ENCODE assay signal across 21 cellular contexts in genomic region chr17:43861960-43862359, GRCh38. TPM values are rescaled to one million over a fixed set of nuclear protein-coding genes. Genes with fewer than 3 reads are reported as not detected.
DNase-seq lines count a peak whose midpoint lies in the region; ATAC-seq, FAIRE-seq and TF ChIP-seq lines count a peak whose summit lies in the region.
"Had no signal": no experiment of that assay in that cellular context is flagged by ENCODE, and none has a peak within 500 bp of the region (broad histone marks: within the 10 kb centered on the region; RNA-seq: fewer than 3 reads in every experiment).

No MANE protein-coding gene starts in this region.

- H3K4me1 ChIP-seq in HepG2 (ENCODE audit: insufficient read depth, low read length) (no peaks in the 10 kb centered on the region), spleen (peaks cover 3 to 50% (median 19%) of the 10 kb centered on the region in 6 donors)

- CTCF ChIA-PET in HepG2 (lab: Yijun Ruan, JAX; ENCODE audit: low intra/inter-chr PET ratio, low total read pairs) = no interaction called here

- H3K27ac ChIP-seq in HepG2 (ENCODE audit: extremely low read length, insufficient read depth, low read length) (no peak overlapping the region), spleen (no peak overlapping the region)
- H3K27ac ChIP-seq: A549; BLaER1 treated with 17β-estradiol and CSF1 and Interleukin-3, amounts not matched to agents 10 nM and 100 nM had no signal

- peak; percentile 20 for ATAC-seq in stimulated activated naive CD8-positive, alpha-beta T cell treated with anti-CD3 and anti-CD28 coated beads, Interleukin-15, Interleukin-2, amounts not matched to agents 100 U/mL and 50 U/mL, for 24 hours
- no peak for ATAC-seq in stimulated activated naive CD8-positive, alpha-beta T cell treated with anti-CD3 and anti-CD28 coated beads, Interleukin-15, amount 100 ng/mL, for 72 hours
- ATAC-seq in HepG2 (peak; percentile 23; the same call in 2 of the 3 replicates), GM19351 (IDR thresholded peaks at IDR 0.05; ENCODE audit: unreplicated experiment) (no peak), HG02610 (IDR thresholded peaks at IDR 0.05; ENCODE audit: unreplicated experiment) (no peak), HG03432 (IDR thresholded peaks at IDR 0.05; ENCODE audit: unreplicated experiment) (no peak)
- ATAC-seq: A549; CD8-positive, alpha-beta T cell; GM12878; GM23338 had no signal

- no peak overlapping the region for H3K4me2 ChIP-seq in HepG2 (ENCODE audit: low read depth, low read length)
- H3K4me2 ChIP-seq: A549, GM23338 had no signal

- no TSS peak for BruUV-seq in HepG2 (replicated peaks; lab: Mats Ljungman, UMichigan)

- no peaks in the 10 kb centered on the region for H3K79me2 ChIP-seq in HepG2 (ENCODE audit: insufficient read depth, low read length)

- FAIRE-seq in HepG2 (lab: Jason Lieb, UNC) = no peak
- FAIRE-seq: A549, GM12878 had no signal

- 36% methylated on average over 7 of the region's 9 CpGs for WGBS in HepG2 (ENCODE audit: low lambda C conversion rate)
- WGBS in spleen, 5 donors = 69 to 95% (median 77%) methylated on average over 3 to 9 of the region's 9 CpGs

- POLR2A ChIA-PET in HepG2 (lab: Yijun Ruan, JAX) = no interaction called here

- no peak overlapping the region for H3K4me3 Mint-ChIP-seq in stimulated activated naive CD8-positive, alpha-beta T cell treated with anti-CD3 and anti-CD28 coated beads, Interleukin-15, amount 100 ng/mL, for 72 hours
- H3K4me3 Mint-ChIP-seq: CD8-positive, alpha-beta T cell; GM23338 had no signal

- H3K4me3 ChIP-seq in HepG2 (replicated peaks in 1 of 3; ENCODE audit: insufficient read depth in 1 of 3, low read depth in 2 of 3, low read length in 3 of 3) (no peak overlapping the region), spleen (no peak overlapping the region)
- H3K4me3 ChIP-seq: A549; BLaER1 treated with 17β-estradiol and CSF1 and Interleukin-3, amounts not matched to agents 10 nM and 100 nM; GM12878; GM23338 had no signal

- H3K9me3 ChIP-seq in HepG2 (ENCODE audit: low read length) (no peaks in the 10 kb centered on the region), spleen (peaks cover 0 to 3% (median 0%) of the 10 kb centered on the region in 8 donors)
- H3K9me3 ChIP-seq: A549 had no signal

- TF ChIP-seq CTCF in HepG2 (CRISPR knock-in tag; IDR thresholded peaks at IDR 0.05) (no peak), spleen (IDR thresholded peaks at IDR 0.05 in 8 of 11, conservative IDR thresholded peaks at IDR 0.05 in 3 of 11) (no peak)

- no peak overlapping the region for H2AFZ ChIP-seq in HepG2 (ENCODE audit: low read length)
- H2AFZ ChIP-seq: GM23338 had no signal

- H3K27me3 ChIP-seq in HepG2 (ENCODE audit: control insufficient read depth in 1 of 2, insufficient read depth in 2 of 2, low read length in 2 of 2) (peaks cover 15 to 78% of the 10 kb centered on the region in 2 experiments), spleen (replicated peaks in 1 of 7) (peaks cover 0 to 31% (median 0%) of the 10 kb centered on the region in 7 donors)
- H3K27me3 ChIP-seq: BLaER1 treated with 17β-estradiol and CSF1 and Interleukin-3, amounts not matched to agents 10 nM and 100 nM had no signal

- no peak for DNase-seq in stimulated activated naive CD8-positive, alpha-beta T cell treated with anti-CD3 and anti-CD28 coated beads, Interleukin-15, Interleukin-2, amounts not matched to agents 100 U/mL and 50 U/mL, for 24 hours
- no peak for DNase-seq in stimulated activated naive CD8-positive, alpha-beta T cell treated with anti-CD3 and anti-CD28 coated beads, Interleukin-15, amount 100 ng/mL, for 72 hours
- no peak for DNase-seq in HepG2 (ENCODE audit: low spot score)
- DNase-seq in spleen = peak; percentile 54
- DNase-seq: Calu3; CD8-positive, alpha-beta T cell; HCEC 1CT; Kasumi-1; NCI-H1694 treated with DMSO at 0.1 percent for 48 hours; NCI-H748 treated with DMSO at 0.1 percent for 48 hours; NK-92 treated with Interleukin-12 subunit alpha and Interleukin-12 subunit beta, amount 100 ng/mL, for 24 hours; SHP77 treated with DMSO at 0.1 percent for 48 hours had no signal

- intact Hi-C loops in HepG2 (cut with micrococcal nuclease; ENCODE audit: unreplicated experiment) = no loop called here
- intact Hi-C loops in spleen (cut with DNase I; ENCODE audit: low total_unique reads) = no loop called here

- H4K20me1 ChIP-seq in HepG2 (ENCODE audit: insufficient read depth, low read length) = no peaks in the 10 kb centered on the region
- H4K20me1 ChIP-seq: BLaER1 treated with 17β-estradiol and CSF1 and Interleukin-3, amounts not matched to agents 10 nM and 100 nM had no signal

- TF ChIP-seq RAD21 in HepG2 (CRISPR knock-in tag; IDR thresholded peaks at IDR 0.05) = no peak

- no peaks in the 10 kb centered on the region for H3K9me3 Mint-ChIP-seq in stimulated activated naive CD8-positive, alpha-beta T cell treated with anti-CD3 and anti-CD28 coated beads, Interleukin-15, amount 100 ng/mL, for 72 hours
- H3K9me3 Mint-ChIP-seq: CD8-positive, alpha-beta T cell; GM23338 had no signal

- no peak overlapping the region for H3K27ac Mint-ChIP-seq in stimulated activated naive CD8-positive, alpha-beta T cell treated with anti-CD3 and anti-CD28 coated beads, Interleukin-15, amount 100 ng/mL, for 72 hours
- H3K27ac Mint-ChIP-seq: CD8-positive, alpha-beta T cell; GM23338 had no signal

- no peak for TF ChIP-seq EP300 in HepG2 (IDR thresholded peaks at IDR 0.05; ENCODE audit: low read depth in 2 of 2, low read length in 2 of 2)
- TF ChIP-seq EP300 in HepG2 (CRISPR knock-in tag; IDR thresholded peaks at IDR 0.05; ENCODE audit: borderline replicate concordance) = no peak

- in situ Hi-C loops in HepG2 (cut with HindIII; ENCODE audit: extremely low pct_ligation_motif_present, low pct_unique_long_range_greater_than_20kb) = no loop called here

- peaks cover 12% of the 10 kb centered on the region for H3K27me3 Mint-ChIP-seq in stimulated activated naive CD8-positive, alpha-beta T cell treated with anti-CD3 and anti-CD28 coated beads, Interleukin-15, amount 100 ng/mL, for 72 hours

- H3K4me1 Mint-ChIP-seq in stimulated activated naive CD8-positive, alpha-beta T cell treated with anti-CD3 and anti-CD28 coated beads, Interleukin-15, amount 100 ng/mL, for 72 hours = no peaks in the 10 kb centered on the region
- H3K4me1 Mint-ChIP-seq: GM23338 had no signal

- no peaks in the 10 kb centered on the region for H3K36me3 ChIP-seq in HepG2 (replicated peaks in 1 of 2; ENCODE audit: control insufficient read depth in 1 of 2, insufficient read depth in 2 of 2, low read length in 2 of 2)
- no peaks in the 10 kb centered on the region for H3K36me3 ChIP-seq in spleen
- H3K36me3 ChIP-seq: BLaER1 treated with 17β-estradiol and CSF1 and Interleukin-3, amounts not matched to agents 10 nM and 100 nM had no signal

- TF ChIP-seq POLR2A in HepG2 (IDR thresholded peaks at IDR 0.05; ENCODE audit: insufficient read depth in 1 of 2, low read depth in 2 of 2, low read length in 2 of 2) (no peak), spleen (IDR thresholded peaks at IDR 0.05) (no peak)

- H3K9ac ChIP-seq in HepG2 (ENCODE audit: insufficient read depth, low read depth, low read length) = no peak overlapping the region
- H3K9ac ChIP-seq: BLaER1 treated with 17β-estradiol and CSF1 and Interleukin-3, amounts not matched to agents 10 nM and 100 nM had no signal

RNA-seq across cellular contexts. Expression of gene CD300LG, which starts 15.0 kb away (rescaled TPM):
- total RNA-seq in HepG2 (2016; rRNA removed; fragmentation: Illumina TruSeq; extraction: Trizol) (not detected in 2 replicates), spleen (1 to 10 TPM in 6 of 7 donors, under 1 TPM in 1; 0.77 to 5.3 (median 3.6) TPM)
- total RNA-seq in HepG2 (2016; cell fraction: cytosol; rRNA removed; fragmentation: Illumina TruSeq; extraction: Trizol; ENCODE audit: low read depth) = not detected in 2 replicates
- not detected in 2 replicates for total RNA-seq in HepG2 (2016; cell fraction: insoluble cytoplasmic fraction; rRNA removed; fragmentation: Illumina TruSeq; extraction: Trizol)
- not detected in 2 replicates for total RNA-seq in HepG2 (2016; cell fraction: membrane; rRNA removed; fragmentation: Illumina TruSeq; extraction: Trizol)
- total RNA-seq in HepG2 (2016; cell fraction: nucleus; rRNA removed; fragmentation: Illumina TruSeq; extraction: Trizol) = not detected in 2 replicates
- polyA plus RNA-seq in HepG2 (2011; rRNA removed) (not detected in 2 replicates), spleen (1 to 10 TPM in 1 of 3 donors, under 1 TPM in 2; 0.33 to 1.7 (median 0.73) TPM)
- polyA plus RNA-seq in HepG2 (2011; cell fraction: cytosol; rRNA removed) = not detected in 2 replicates
- not detected in 2 replicates for polyA plus RNA-seq in HepG2 (2011; cell fraction: nucleus; rRNA removed)
- not detected in 2 replicates for polyA plus RNA-seq in HepG2 (2012)
- not detected in 2 replicates for polyA plus RNA-seq in HepG2 (2016; cell fraction: cytosol; fragmentation: Illumina TruSeq; extraction: Trizol; ENCODE audit: low read depth)
- not detected in 2 replicates for polyA plus RNA-seq in HepG2 (2016; cell fraction: insoluble cytoplasmic fraction; fragmentation: Illumina TruSeq; extraction: Trizol; ENCODE audit: low read depth)
- polyA plus RNA-seq in HepG2 (2016; cell fraction: membrane; fragmentation: Illumina TruSeq; extraction: Trizol; ENCODE audit: low read depth) = not detected in 2 replicates
- polyA plus RNA-seq in HepG2 (2016; cell fraction: nucleus; fragmentation: Illumina TruSeq; extraction: Trizol; ENCODE audit: insufficient read depth, low read depth) = not detected in 2 replicates
- not detected in 2 replicates for polyA minus RNA-seq in HepG2 (2011; rRNA and poly(A)+ RNA removed; ENCODE audit: low replicate concordance)
- polyA minus RNA-seq in HepG2 (2011; cell fraction: cytosol; rRNA and poly(A)+ RNA removed) = not detected in 2 replicates
- polyA minus RNA-seq in HepG2 (2011; cell fraction: nucleus; rRNA and poly(A)+ RNA removed) = not detected in 2 replicates
- total RNA-seq: Calu3; CD8-positive, alpha-beta T cell; GM12878; GM23338; NCI-H460; OCI-LY7 had no signal
- polyA plus RNA-seq: A549, GM12878, GM23338 had no signal

RNA-seq across cellular contexts. Expression of gene MPP3, which starts 29.0 kb away (rescaled TPM):
- total RNA-seq in HepG2 (2016; rRNA removed; fragmentation: Illumina TruSeq; extraction: Trizol) (0.83 and 0.91 TPM in 2 replicates), spleen (10 to 100 TPM in 2 of 7 donors, 1 to 10 TPM in 5; 3.3 to 23.9 (median 9.7) TPM)
- total RNA-seq in HepG2 (2016; cell fraction: cytosol; rRNA removed; fragmentation: Illumina TruSeq; extraction: Trizol; ENCODE audit: low read depth) = 0.53 and 0.81 TPM in 2 replicates
- total RNA-seq in HepG2 (2016; cell fraction: insoluble cytoplasmic fraction; rRNA removed; fragmentation: Illumina TruSeq; extraction: Trizol) = 0.37 and 1.2 TPM in 2 replicates
- 0.62 and 0.65 TPM in 2 replicates for total RNA-seq in HepG2 (2016; cell fraction: membrane; rRNA removed; fragmentation: Illumina TruSeq; extraction: Trizol)
- total RNA-seq in HepG2 (2016; cell fraction: nucleus; rRNA removed; fragmentation: Illumina TruSeq; extraction: Trizol) = 2.3 and 3.0 TPM in 2 replicates
- polyA plus RNA-seq in HepG2 (2011; rRNA removed) (1.8 and 2.4 TPM in 2 replicates), spleen (1 to 10 TPM; 1.9 to 7.1 (median 5.7) TPM)
- polyA plus RNA-seq in HepG2 (2011; cell fraction: cytosol; rRNA removed) = 0.40 and 0.73 TPM in 2 replicates
- 8.8 and 12.8 TPM in 2 replicates for polyA plus RNA-seq in HepG2 (2011; cell fraction: nucleus; rRNA removed)
- 1.4 and 1.5 TPM in 2 replicates for polyA plus RNA-seq in HepG2 (2012)
- 0.20 and 0.42 TPM in 2 replicates for polyA plus RNA-seq in HepG2 (2016; cell fraction: cytosol; fragmentation: Illumina TruSeq; extraction: Trizol; ENCODE audit: low read depth)
- 0.34 and 0.46 TPM in 2 replicates for polyA plus RNA-seq in HepG2 (2016; cell fraction: insoluble cytoplasmic fraction; fragmentation: Illumina TruSeq; extraction: Trizol; ENCODE audit: low read depth)
- 0.26 and 0.42 TPM in 2 replicates for polyA plus RNA-seq in HepG2 (2016; cell fraction: membrane; fragmentation: Illumina TruSeq; extraction: Trizol; ENCODE audit: low read depth)
- polyA plus RNA-seq in HepG2 (2016; cell fraction: nucleus; fragmentation: Illumina TruSeq; extraction: Trizol; ENCODE audit: insufficient read depth, low read depth) = 4.1 and 6.3 TPM in 2 replicates
- polyA minus RNA-seq in HepG2 (2011; rRNA and poly(A)+ RNA removed; ENCODE audit: low replicate concordance) = 2.6 and 21.0 TPM in 2 replicates
- polyA minus RNA-seq in HepG2 (2011; cell fraction: cytosol; rRNA and poly(A)+ RNA removed) = 0.49 TPM in 1 of 2 replicates, not detected in the other
- 3.4 and 4.4 TPM in 2 replicates for polyA minus RNA-seq in HepG2 (2011; cell fraction: nucleus; rRNA and poly(A)+ RNA removed)
- total RNA-seq: CD8-positive, alpha-beta T cell; GM12878; OCI-LY7 had no signal
- polyA plus RNA-seq: GM12878 had no signal

RNA-seq across cellular contexts. Expression of gene MPP2, which starts 45.4 kb away (rescaled TPM):
- total RNA-seq in HepG2 (2016; rRNA removed; fragmentation: Illumina TruSeq; extraction: Trizol) (0.20 and 0.44 TPM in 2 replicates), spleen (1 to 10 TPM in 5 of 7 donors, under 1 TPM in 2; 0.77 to 2.4 (median 1.2) TPM)
- total RNA-seq in HepG2 (2016; cell fraction: cytosol; rRNA removed; fragmentation: Illumina TruSeq; extraction: Trizol; ENCODE audit: low read depth) = 0.18 and 0.30 TPM in 2 replicates
- total RNA-seq in HepG2 (2016; cell fraction: insoluble cytoplasmic fraction; rRNA removed; fragmentation: Illumina TruSeq; extraction: Trizol) = 0.02 and 0.10 TPM in 2 replicates
- total RNA-seq in HepG2 (2016; cell fraction: membrane; rRNA removed; fragmentation: Illumina TruSeq; extraction: Trizol) = 0.06 and 0.07 TPM in 2 replicates
- 0.25 TPM in 1 of 2 replicates, not detected in the other for total RNA-seq in HepG2 (2016; cell fraction: nucleus; rRNA removed; fragmentation: Illumina TruSeq; extraction: Trizol)
- polyA plus RNA-seq in HepG2 (2011; rRNA removed) (1.7 and 2.2 TPM in 2 replicates), spleen (under 1 TPM; 0.13 to 0.51 (median 0.15) TPM)
- polyA plus RNA-seq in HepG2 (2011; cell fraction: cytosol; rRNA removed) = 1.6 TPM in 2 replicates
- 3.8 and 4.9 TPM in 2 replicates for polyA plus RNA-seq in HepG2 (2011; cell fraction: nucleus; rRNA removed)
- 0.62 and 0.99 TPM in 2 replicates for polyA plus RNA-seq in HepG2 (2012)
- polyA plus RNA-seq in HepG2 (2016; cell fraction: cytosol; fragmentation: Illumina TruSeq; extraction: Trizol; ENCODE audit: low read depth) = not detected in 2 replicates
- polyA plus RNA-seq in HepG2 (2016; cell fraction: insoluble cytoplasmic fraction; fragmentation: Illumina TruSeq; extraction: Trizol; ENCODE audit: low read depth) = 0.19 and 0.20 TPM in 2 replicates
- 0.05 TPM in 1 of 2 replicates, not detected in the other for polyA plus RNA-seq in HepG2 (2016; cell fraction: membrane; fragmentation: Illumina TruSeq; extraction: Trizol; ENCODE audit: low read depth)
- 0.15 and 0.18 TPM in 2 replicates for polyA plus RNA-seq in HepG2 (2016; cell fraction: nucleus; fragmentation: Illumina TruSeq; extraction: Trizol; ENCODE audit: insufficient read depth, low read depth)
- 3.3 and 19.7 TPM in 2 replicates for polyA minus RNA-seq in HepG2 (2011; rRNA and poly(A)+ RNA removed; ENCODE audit: low replicate concordance)
- polyA minus RNA-seq in HepG2 (2011; cell fraction: cytosol; rRNA and poly(A)+ RNA removed) = 1.1 and 2.0 TPM in 2 replicates
- 1.5 and 3.2 TPM in 2 replicates for polyA minus RNA-seq in HepG2 (2011; cell fraction: nucleus; rRNA and poly(A)+ RNA removed)

Comparison
In these comparisons a context has a peak if more than half of its experiments do, and no peak if none do; other contexts are left out.
1. ATAC-seq: peak in stimulated activated naive CD8-positive, alpha-beta T cell treated with anti-CD3 and anti-CD28 coated beads, Interleukin-15, Interleukin-2, amounts not matched to agents 100 U/mL and 50 U/mL, for 24 hours (single experiment) and HepG2 (single experiment); none in stimulated activated naive CD8-positive, alpha-beta T cell treated with anti-CD3 and anti-CD28 coated beads, Interleukin-15, amount 100 ng/mL, for 72 hours (single experiment), GM19351 (single experiment), HG02610 (single experiment) and HG03432 (single experiment).